Comparison of ENCODE assay signal across 17 cellular contexts in the genomic region with DNA sequence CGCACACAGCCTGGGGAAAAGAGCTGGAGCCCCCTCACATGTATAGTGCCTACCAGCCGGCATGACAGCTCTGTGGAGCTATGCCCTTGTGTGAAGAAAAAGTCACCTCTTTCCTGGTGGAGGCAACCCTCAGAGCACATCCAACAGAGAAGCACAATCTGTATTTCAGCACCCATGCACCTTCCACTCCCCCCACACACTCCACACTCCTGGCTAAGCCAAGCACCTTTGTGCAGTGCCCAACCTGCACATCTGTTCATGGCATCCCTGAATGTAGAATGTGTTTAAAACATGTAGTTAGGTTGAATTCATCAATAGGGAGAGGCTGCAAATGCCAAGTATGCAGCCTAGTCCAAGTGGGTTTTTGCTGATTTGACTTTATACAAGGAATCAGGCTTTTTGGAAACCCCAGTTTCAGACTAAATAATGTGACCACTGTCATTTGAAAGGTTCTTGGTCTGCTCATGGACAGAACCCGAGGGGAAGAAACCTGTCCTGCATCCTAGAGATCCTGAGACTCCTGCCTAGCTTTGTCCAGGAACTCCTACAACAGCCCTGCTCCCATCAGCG.
"Had no signal": no experiment of that assay in that cellular context is flagged by ENCODE, and none has a peak within 500 bp of the region (broad histone marks: within the 10 kb centered on the region; RNA-seq: fewer than 3 reads in every experiment).

No MANE protein-coding gene starts in this region.

- H3K4me3 ChIP-seq: adrenal gland, coronary artery, left lung, lung, neural progenitor cell, testis, vagina had no signal

- H3K27me3 ChIP-seq: adrenal gland, left lung, neural progenitor cell, testis, vagina had no signal

- H3K9me3 ChIP-seq: adrenal gland, left lung, testis, vagina had no signal

- H3K36me3 ChIP-seq: adrenal gland, left lung, neural progenitor cell, vagina had no signal

- H3K27ac ChIP-seq: adrenal gland, coronary artery, epithelial cell of prostate, left lung, neural progenitor cell, testis, vagina had no signal

- ATAC-seq: left lung; naive thymus-derived CD8-positive, alpha-beta T cell; sciatic nerve; stimulated activated naive B cell treated with anti-CD40 and anti-IgM and Interleukin-4, amounts not matched to agents 10 μg/mL and 1 μg/mL and 100 μg/mL, for 72 hours had no signal

- DNase-seq: activated CD4-positive, alpha-beta T cell treated with anti-CD3 and anti-CD28 coated beads, Interleukin-2, amount 10 ng/mL, durations not matched to agents 7 days and 5 days; activated gamma-delta T cell treated with Interleukin-2 at 50 U/mL for 16 hours; kidney; left lung; naive thymus-derived CD8-positive, alpha-beta T cell; small intestine; stimulated activated CD4-positive, alpha-beta T cell treated with anti-CD3 and anti-CD28 coated beads, Interleukin-2, amount 100 ng/mL, for 24 hours; stimulated activated naive B cell treated with anti-CD40 and anti-IgM and Interleukin-4, amounts not matched to agents 10 μg/mL and 1 μg/mL and 100 μg/mL, for 72 hours; testis; trophoblast cell had no signal
